In genomic region chr6:87407531-87407895, GRCh38 we compare ENCODE assay signal across 8 cellular contexts. TPM values are rescaled to one million over a fixed set of nuclear protein-coding genes. Genes with fewer than 3 reads are reported as not detected.
DNase-seq lines count a peak whose midpoint lies in the region; ATAC-seq, FAIRE-seq and TF ChIP-seq lines count a peak whose summit lies in the region.

No MANE protein-coding gene starts in this region.

- peaks cover 12% of the 10 kb centered on the region for H3K4me1 ChIP-seq in HepG2 (ENCODE audit: insufficient read depth, low read length)

- no peaks in the 10 kb centered on the region for H3K27me3 ChIP-seq in AG04450 (ENCODE audit: control insufficient read depth, insufficient read depth, low read length)
- no peaks in the 10 kb centered on the region for H3K27me3 ChIP-seq in HepG2 (ENCODE audit: control insufficient read depth in 1 of 2, insufficient read depth in 2 of 2, low read length in 2 of 2)

- TF ChIP-seq EP300 in HepG2 (IDR thresholded peaks at IDR 0.05; ENCODE audit: low read depth in 2 of 2, low read length in 2 of 2) (no peak), HepG2 (CRISPR knock-in tag; IDR thresholded peaks at IDR 0.05; ENCODE audit: borderline replicate concordance) (no peak)

- no peaks in the 10 kb centered on the region for H3K36me3 ChIP-seq in HepG2 (replicated peaks in 1 of 2; ENCODE audit: control insufficient read depth in 1 of 2, insufficient read depth in 2 of 2, low read length in 2 of 2)

- BruUV-seq in HepG2 (replicated peaks; lab: Mats Ljungman, UMichigan): no TSS peak

- H3K4me3 ChIP-seq in AG04450 (ENCODE audit: low read depth, low read length) (peak overlapping the region; percentile 82), HepG2 (replicated peaks in 1 of 3; ENCODE audit: insufficient read depth in 1 of 3, low read depth in 2 of 3, low read length in 3 of 3) (peak overlapping the region; percentile 67 to 87 (median 72))

- under 1% methylated on average over 10 of the region's 10 CpGs for WGBS in HepG2 (ENCODE audit: low lambda C conversion rate)

- no peak overlapping the region for H2AFZ ChIP-seq in HepG2 (ENCODE audit: low read length)

- TF ChIP-seq POLR2A in GM18505 (IDR thresholded peaks at IDR 0.05; ENCODE audit: borderline replicate concordance, extremely low read depth, insufficient read depth, insufficient read length) (no peak), HepG2 (IDR thresholded peaks at IDR 0.05; ENCODE audit: insufficient read depth in 1 of 2, low read depth in 2 of 2, low read length in 2 of 2) (no peak)

- POLR2A ChIA-PET in AG04450 (lab: Yijun Ruan, JAX) (no interaction called here), HepG2 (lab: Yijun Ruan, JAX) (no interaction called here)

- intact Hi-C loops in HepG2 (cut with micrococcal nuclease; ENCODE audit: unreplicated experiment): loop anchor here (5.0 kb wide), 1 partner anchor 65 kb away; the partner anchor contains the start of gene SLC35A1

- TF ChIP-seq CTCF in AG04450 (IDR thresholded peaks at IDR 0.05; ENCODE audit: low read depth, low read length) (no peak), HepG2 (CRISPR knock-in tag; IDR thresholded peaks at IDR 0.05) (no peak), D721Med (IDR thresholded peaks at IDR 0.05; ENCODE audit: insufficient read depth, missing control alignments) (no peak)

- peak overlapping the region; percentile 94 for H3K4me2 ChIP-seq in HepG2 (ENCODE audit: low read depth, low read length)

- H3K9me3 ChIP-seq in AG04450 (ENCODE audit: control insufficient read depth, insufficient read depth, low read length) (no peaks in the 10 kb centered on the region), HepG2 (ENCODE audit: low read length) (no peaks in the 10 kb centered on the region)

- CTCF ChIA-PET in AG04450 (lab: Charles Lee) (no interaction called here), HepG2 (lab: Yijun Ruan, JAX; ENCODE audit: low intra/inter-chr PET ratio, low total read pairs) (no interaction called here)

- no peak overlapping the region for H3K27ac ChIP-seq in AG04450 (ENCODE audit: low read depth, low read length)
- no peak overlapping the region for H3K27ac ChIP-seq in HepG2 (ENCODE audit: extremely low read length, insufficient read depth, low read length)
- H3K27ac ChIP-seq in temporal lobe (ENCODE audit: low read depth, low read length): peak overlapping the region; percentile 41

- no peaks in the 10 kb centered on the region for H4K20me1 ChIP-seq in HepG2 (ENCODE audit: insufficient read depth, low read length)

- ATAC-seq in GM18505 (IDR thresholded peaks at IDR 0.05; ENCODE audit: unreplicated experiment) (peak; percentile 5), HG03066 (IDR thresholded peaks at IDR 0.05; ENCODE audit: low read depth, unreplicated experiment) (peak; percentile 21), HepG2 (peak; percentile 57)

- DNase-seq in AG04450 (ENCODE audit: low read depth, low spot score): no peak
- DNase-seq in OCI-M1 (lab: John Stamatoyannopoulos, UW): peak; percentile 81
- DNase-seq in cerebellar cortex (ENCODE audit: low spot score): peak; percentile 73
- no peak for DNase-seq in HepG2 (ENCODE audit: low spot score)
- no peak for DNase-seq in D721Med (ENCODE audit: insufficient read length, low spot score)

- in situ Hi-C loops in HepG2 (cut with HindIII; ENCODE audit: extremely low pct_ligation_motif_present, low pct_unique_long_range_greater_than_20kb): no loop called here

- no peaks in the 10 kb centered on the region for H3K79me2 ChIP-seq in HepG2 (ENCODE audit: insufficient read depth, low read length)

- H3K9ac ChIP-seq in HepG2 (ENCODE audit: insufficient read depth, low read depth, low read length): 0 out of 2 replicates have a peak overlapping the region, but pooled peaks have one; percentile 25

- no peak for TF ChIP-seq RAD21 in HepG2 (CRISPR knock-in tag; IDR thresholded peaks at IDR 0.05)

- FAIRE-seq in HepG2 (lab: Jason Lieb, UNC) (no peak), D721Med (lab: Jason Lieb, UNC) (no peak)

TF ChIP-seq in HepG2, 621 proteins besides CTCF, POLR2A, EP300 and RAD21:
- TF ChIP-seq MAX (IDR thresholded peaks at IDR 0.05) (0 out of 2 replicates have a peak, but pooled peaks have one; percentile 1), SP1 (IDR thresholded peaks at IDR 0.05) (no peak), SP1 (CRISPR knock-in tag; IDR thresholded peaks at IDR 0.05) (0 out of 2 replicates have a peak, but pooled peaks have one; percentile 23), MTA3 (CRISPR knock-in tag; IDR thresholded peaks at IDR 0.05) (no peak)
TF ChIP-seq in HepG2: peak in this region for 2.

RNA-seq across cellular contexts. Expression of gene CFAP206, which starts 0.3 kb away (rescaled TPM):
- polyA plus RNA-seq in AG04450 (2011; rRNA removed) (0.11 TPM in 1 of 2 replicates, not detected in the other), HepG2 (2011; rRNA removed) (0.03 TPM in 1 of 2 replicates, not detected in the other)
- polyA minus RNA-seq in AG04450 (2011; rRNA and poly(A)+ RNA removed): not detected in 2 replicates
- total RNA-seq in HepG2 (2016; rRNA removed; fragmentation: Illumina TruSeq; extraction: Trizol) (not detected in 2 replicates), temporal lobe (1.2 TPM)
- total RNA-seq in HepG2 (2016; cell fraction: cytosol; rRNA removed; fragmentation: Illumina TruSeq; extraction: Trizol; ENCODE audit: low read depth): not detected in 2 replicates
- 0.13 TPM in 1 of 2 replicates, not detected in the other for total RNA-seq in HepG2 (2016; cell fraction: insoluble cytoplasmic fraction; rRNA removed; fragmentation: Illumina TruSeq; extraction: Trizol)
- total RNA-seq in HepG2 (2016; cell fraction: membrane; rRNA removed; fragmentation: Illumina TruSeq; extraction: Trizol): 0.15 TPM in 1 of 2 replicates, not detected in the other
- total RNA-seq in HepG2 (2016; cell fraction: nucleus; rRNA removed; fragmentation: Illumina TruSeq; extraction: Trizol): not detected in 2 replicates
- not detected in 2 replicates for polyA plus RNA-seq in HepG2 (2011; cell fraction: cytosol; rRNA removed)
- polyA plus RNA-seq in HepG2 (2011; cell fraction: nucleus; rRNA removed): 0.07 and 0.23 TPM in 2 replicates
- polyA plus RNA-seq in HepG2 (2012): not detected in 2 replicates
- polyA plus RNA-seq in HepG2 (2016; cell fraction: cytosol; fragmentation: Illumina TruSeq; extraction: Trizol; ENCODE audit: low read depth): not detected in 2 replicates
- polyA plus RNA-seq in HepG2 (2016; cell fraction: insoluble cytoplasmic fraction; fragmentation: Illumina TruSeq; extraction: Trizol; ENCODE audit: low read depth): not detected in 2 replicates
- polyA plus RNA-seq in HepG2 (2016; cell fraction: membrane; fragmentation: Illumina TruSeq; extraction: Trizol; ENCODE audit: low read depth): 0.07 TPM in 1 of 2 replicates, not detected in the other
- polyA plus RNA-seq in HepG2 (2016; cell fraction: nucleus; fragmentation: Illumina TruSeq; extraction: Trizol; ENCODE audit: insufficient read depth, low read depth): not detected in 2 replicates
- polyA minus RNA-seq in HepG2 (2011; rRNA and poly(A)+ RNA removed; ENCODE audit: low replicate concordance): 0.14 TPM in 1 of 2 replicates, not detected in the other
- polyA minus RNA-seq in HepG2 (2011; cell fraction: cytosol; rRNA and poly(A)+ RNA removed): not detected in 2 replicates
- polyA minus RNA-seq in HepG2 (2011; cell fraction: nucleus; rRNA and poly(A)+ RNA removed): not detected in 2 replicates

Comparison
In these comparisons a context has a peak if more than half of its experiments do, and no peak if none do; other contexts are left out.
1. DNase-seq: peak in OCI-M1 (single experiment) and cerebellar cortex (single experiment); none in AG04450 (single experiment), HepG2 (single experiment) and D721Med (single experiment).
2. ATAC-seq: peak in every context shown above with its lines; median percentile 57 in HepG2; 21 in HG03066; 5 in GM18505.